11 cellular contexts compared by ENCODE assay signal in the genomic region with DNA sequence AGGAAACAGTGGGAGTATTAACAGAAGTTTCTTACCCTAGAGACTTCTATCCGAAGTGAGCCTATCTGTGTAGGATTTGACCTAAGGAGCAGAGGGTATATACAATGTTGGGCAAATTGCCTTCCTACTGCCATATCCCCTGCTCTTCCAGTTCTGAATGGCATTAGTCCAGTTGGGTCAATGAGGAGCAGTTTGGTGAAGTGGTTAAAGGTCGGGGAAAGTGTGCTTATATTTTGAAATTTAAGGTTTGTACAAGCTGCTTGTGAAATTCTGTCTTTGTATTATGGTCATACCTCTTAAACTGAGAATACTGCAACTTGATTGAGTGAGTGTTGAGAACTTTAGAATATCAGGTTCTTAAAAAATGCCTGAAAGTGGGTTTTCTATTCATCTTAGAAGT. TPM values are rescaled to one million over a fixed set of nuclear protein-coding genes. Genes with fewer than 3 reads are reported as not detected.
DNase-seq lines count a peak whose midpoint lies in the region; ATAC-seq and TF ChIP-seq lines count a peak whose summit lies in the region.
"Had no signal": no experiment of that assay in that cellular context is flagged by ENCODE, and none has a peak within 500 bp of the region (broad histone marks: within the 10 kb centered on the region; RNA-seq: fewer than 3 reads in every experiment).

No MANE protein-coding gene starts in this region.

- DNase-seq in activated naive CD8-positive, alpha-beta T cell treated with anti-CD3 and anti-CD28 coated beads, Interleukin-2, amount 10 ng/mL, durations not matched to agents 7 days and 5 days, result no peak
- DNase-seq in anterior cingulate cortex (lab: John Stamatoyannopoulos, UW) (no peak), adrenal gland (no peak), ACHN (no peak), NCI-H82 (lab: John Stamatoyannopoulos, UW) (no peak)
- DNase-seq: COR-L47; KG1; stimulated activated CD4-positive, alpha-beta T cell treated with anti-CD3 and anti-CD28 coated beads, Interleukin-1b, Interleukin-23, amount 100 ng/mL, for 48 hours had no signal

- H3K4me3 ChIP-seq in BLaER1 treated with 17β-estradiol and CSF1 and Interleukin-3, amounts not matched to agents 10 nM and 100 nM, result peak overlapping the region in 9 of 10 experiments; percentile 77 to 96 (median 91); a peak in 11 of 20 replicates
- H3K4me3 ChIP-seq in HUES48 (ENCODE audit: low read depth, low read length) (0 out of 2 replicates have a peak overlapping the region, but pooled peaks have one; percentile 0), mucosa of stomach (ENCODE audit: low read length) (no peak overlapping the region), adrenal gland (no peak overlapping the region)

- H3K9me3 ChIP-seq in BLaER1 treated with 17β-estradiol and CSF1 and Interleukin-3, amounts not matched to agents 10 nM and 100 nM (replicated peaks in 1 of 11), result peaks cover 0 to 15% (median 12%) of the 10 kb centered on the region in 11 experiments; a peak in 17 of 22 replicates
- H3K9me3 ChIP-seq in HUES48 (ENCODE audit: control insufficient read depth, insufficient read depth, low read length) (peaks cover 5% of the 10 kb centered on the region; the same call in 1 of the 2 replicates), mucosa of stomach (ENCODE audit: control insufficient read depth, low read length) (no peaks in the 10 kb centered on the region), adrenal gland (replicated peaks in 1 of 3) (no peaks in the 10 kb centered on the region)

- peaks cover 14 to 50% (median 17%) of the 10 kb centered on the region in 10 experiments for H3K4me1 ChIP-seq in BLaER1 treated with 17β-estradiol and CSF1 and Interleukin-3, amounts not matched to agents 10 nM and 100 nM
- H3K4me1 ChIP-seq in HUES48 (ENCODE audit: control insufficient read depth, insufficient read depth, low read length), result peaks cover 7% of the 10 kb centered on the region; the same call in 1 of the 2 replicates
- H3K4me1 ChIP-seq in mucosa of stomach (ENCODE audit: control insufficient read depth, insufficient read depth, low read length), result peaks cover 12% of the 10 kb centered on the region
- H3K4me1 ChIP-seq in adrenal gland (replicated peaks in 1 of 2), result peaks cover 11 to 13% of the 10 kb centered on the region in 2 donors

- 71 to 96% (median 84%) methylated on average over 2 of the region's 2 CpGs for WGBS in adrenal gland, 4 donors

- peak overlapping the region; percentile 79 to 98 (median 91) for H3K4me2 ChIP-seq in BLaER1 treated with 17β-estradiol and CSF1 and Interleukin-3, amounts not matched to agents 10 nM and 100 nM

- no peak for ATAC-seq in activated naive CD8-positive, alpha-beta T cell treated with anti-CD3 and anti-CD28 coated beads, Interleukin-2, amount 10 ng/mL, durations not matched to agents 7 days and 5 days (ENCODE audit: low read depth)

- H3K4me1 Mint-ChIP-seq in activated naive CD8-positive, alpha-beta T cell treated with anti-CD3 and anti-CD28 coated beads, Interleukin-2, amount 10 ng/mL, durations not matched to agents 7 days and 5 days, result peaks cover 28% of the 10 kb centered on the region

- peaks cover 0 to 7% (median 0%) of the 10 kb centered on the region in 11 experiments; a peak in 2 of 22 replicates for H4K20me1 ChIP-seq in BLaER1 treated with 17β-estradiol and CSF1 and Interleukin-3, amounts not matched to agents 10 nM and 100 nM

- peak overlapping the region; percentile 7 for H3K27ac Mint-ChIP-seq in activated naive CD8-positive, alpha-beta T cell treated with anti-CD3 and anti-CD28 coated beads, Interleukin-2, amount 10 ng/mL, durations not matched to agents 7 days and 5 days

- intact Hi-C loops in adrenal gland (cut with DNase I), result no loop called here

- peak overlapping the region in 1 of 11 experiments; percentile 99; a peak in 1 of 22 replicates for H3K27ac ChIP-seq in BLaER1 treated with 17β-estradiol and CSF1 and Interleukin-3, amounts not matched to agents 10 nM and 100 nM
- H3K27ac ChIP-seq in HUES48 (ENCODE audit: low read depth, low read length), result no peak overlapping the region
- H3K27ac ChIP-seq in adrenal gland, result no peak overlapping the region

- POLR2A ChIA-PET in activated naive CD8-positive, alpha-beta T cell treated with anti-CD3 and anti-CD28 coated beads, Interleukin-2, amount 10 ng/mL, durations not matched to agents 7 days and 5 days (lab: Charles Lee), result interaction anchor here (0.5 to 2.1 kb wide), 4 partner anchors 21 to 319 kb away, joined by 3 to 33 read pairs (median 14); partner anchors contain the start of genes CHEK1, HYLS1 and STT3A

- H3K36me3 ChIP-seq in BLaER1 treated with 17β-estradiol and CSF1 and Interleukin-3, amounts not matched to agents 10 nM and 100 nM, result peaks cover 40 to 49% (median 42%) of the 10 kb centered on the region in 11 experiments
- H3K36me3 ChIP-seq in HUES48 (ENCODE audit: control insufficient read depth, insufficient read depth, low read length), result peaks cover 39% of the 10 kb centered on the region
- H3K36me3 ChIP-seq in mucosa of stomach (ENCODE audit: control insufficient read depth, insufficient read depth, low read length), result no peaks in the 10 kb centered on the region
- H3K36me3 ChIP-seq in adrenal gland (replicated peaks in 1 of 2), result peaks cover 0 to 33% of the 10 kb centered on the region in 2 donors

- H3K9ac ChIP-seq in BLaER1 treated with 17β-estradiol and CSF1 and Interleukin-3, amounts not matched to agents 10 nM and 100 nM, result peak overlapping the region in 9 of 11 experiments; percentile 96 to 99 (median 98); a peak in 14 of 22 replicates
- no peak overlapping the region for H3K9ac ChIP-seq in HUES48 (ENCODE audit: low read depth, low read length)
- peak overlapping the region; percentile 91 for H3K9ac ChIP-seq in mucosa of stomach (ENCODE audit: low read length)

- H3K9me3 Mint-ChIP-seq in activated naive CD8-positive, alpha-beta T cell treated with anti-CD3 and anti-CD28 coated beads, Interleukin-2, amount 10 ng/mL, durations not matched to agents 7 days and 5 days, result no peaks in the 10 kb centered on the region

- TF ChIP-seq POLR2A in adrenal gland (IDR thresholded peaks at IDR 0.05), result no peak

- H3K4me3 Mint-ChIP-seq in activated naive CD8-positive, alpha-beta T cell treated with anti-CD3 and anti-CD28 coated beads, Interleukin-2, amount 10 ng/mL, durations not matched to agents 7 days and 5 days, result peak overlapping the region; percentile 91

- H3K27me3 Mint-ChIP-seq in activated naive CD8-positive, alpha-beta T cell treated with anti-CD3 and anti-CD28 coated beads, Interleukin-2, amount 10 ng/mL, durations not matched to agents 7 days and 5 days, result no peaks in the 10 kb centered on the region

- H3K36me3 Mint-ChIP-seq in activated naive CD8-positive, alpha-beta T cell treated with anti-CD3 and anti-CD28 coated beads, Interleukin-2, amount 10 ng/mL, durations not matched to agents 7 days and 5 days, result peaks cover 17% of the 10 kb centered on the region

- TF ChIP-seq CTCF in adrenal gland (IDR thresholded peaks at IDR 0.05), result no peak

- in situ Hi-C loops in ACHN (cut with HindIII; ENCODE audit: low pct_ligation_motif_present, low pct_unique_long_range_greater_than_20kb, low sequenced_read_pairs), result no loop called here

- no peaks in the 10 kb centered on the region for H3K27me3 ChIP-seq in BLaER1 treated with 17β-estradiol and CSF1 and Interleukin-3, amounts not matched to agents 10 nM and 100 nM
- H3K27me3 ChIP-seq in HUES48 (ENCODE audit: control insufficient read depth, insufficient read depth, low read length) (no peaks in the 10 kb centered on the region), mucosa of stomach (ENCODE audit: control insufficient read depth, insufficient read depth, low read length) (no peaks in the 10 kb centered on the region), adrenal gland (no peaks in the 10 kb centered on the region)

RNA-seq across cellular contexts. Expression of gene EI24, which starts 1.7 kb away (rescaled TPM):
- 10 to 100 TPM; 39.0 to 39.2 TPM for total RNA-seq in activated naive CD8-positive, alpha-beta T cell treated with anti-CD3 and anti-CD28 coated beads, Interleukin-2, amount 10 ng/mL, durations not matched to agents 7 days and 5 days
- 10 to 100 TPM; 39.8 to 55.7 (median 47.5) TPM for total RNA-seq in adrenal gland
- polyA plus RNA-seq in adrenal gland, result 10 to 100 TPM; 19.0 to 65.6 (median 23.5) TPM

RNA-seq across cellular contexts. Expression of gene STT3A, which starts 21.7 kb away (rescaled TPM):
- 10 to 100 TPM; 86.1 to 86.7 TPM for total RNA-seq in activated naive CD8-positive, alpha-beta T cell treated with anti-CD3 and anti-CD28 coated beads, Interleukin-2, amount 10 ng/mL, durations not matched to agents 7 days and 5 days
- total RNA-seq in adrenal gland, result 100 to 1,000 TPM in 7 of 8 donors, 10 to 100 TPM in 1; 79.2 to 175 (median 120) TPM
- polyA plus RNA-seq in adrenal gland, result 100 to 1,000 TPM in 1 of 3 donors, 10 to 100 TPM in 2; 28.4 to 208 (median 35.6) TPM

RNA-seq across cellular contexts. Expression of gene CHEK1, which starts 54.0 kb away (rescaled TPM):
- total RNA-seq in activated naive CD8-positive, alpha-beta T cell treated with anti-CD3 and anti-CD28 coated beads, Interleukin-2, amount 10 ng/mL, durations not matched to agents 7 days and 5 days, result 10 to 100 TPM; 61.5 to 66.9 TPM
- total RNA-seq in adrenal gland, result 1 to 10 TPM; 1.2 to 6.2 (median 2.1) TPM
- 1 to 10 TPM in 1 of 3 donors, under 1 TPM in 2; 0.51 to 3.3 (median 0.72) TPM for polyA plus RNA-seq in adrenal gland

Comparison
In these comparisons a context has a peak if more than half of its experiments do, and no peak if none do; other contexts are left out.
1. H3K4me3 ChIP-seq: peak in BLaER1 treated with 17β-estradiol and CSF1 and Interleukin-3, amounts not matched to agents 10 nM and 100 nM (9 of 10) and HUES48 (single experiment); none in mucosa of stomach (single experiment) and adrenal gland (0 of 4).
2. RNA of gene CHEK1, which starts 54.0 kb away (total RNA-seq): 61.5 to 66.9 TPM in activated naive CD8-positive, alpha-beta T cell treated with anti-CD3 and anti-CD28 coated beads, Interleukin-2, amount 10 ng/mL, durations not matched to agents 7 days and 5 days; 1.2 to 6.2 TPM in adrenal gland; every median in the first group is over 4 times any median in the second.